In the genomic region with DNA sequence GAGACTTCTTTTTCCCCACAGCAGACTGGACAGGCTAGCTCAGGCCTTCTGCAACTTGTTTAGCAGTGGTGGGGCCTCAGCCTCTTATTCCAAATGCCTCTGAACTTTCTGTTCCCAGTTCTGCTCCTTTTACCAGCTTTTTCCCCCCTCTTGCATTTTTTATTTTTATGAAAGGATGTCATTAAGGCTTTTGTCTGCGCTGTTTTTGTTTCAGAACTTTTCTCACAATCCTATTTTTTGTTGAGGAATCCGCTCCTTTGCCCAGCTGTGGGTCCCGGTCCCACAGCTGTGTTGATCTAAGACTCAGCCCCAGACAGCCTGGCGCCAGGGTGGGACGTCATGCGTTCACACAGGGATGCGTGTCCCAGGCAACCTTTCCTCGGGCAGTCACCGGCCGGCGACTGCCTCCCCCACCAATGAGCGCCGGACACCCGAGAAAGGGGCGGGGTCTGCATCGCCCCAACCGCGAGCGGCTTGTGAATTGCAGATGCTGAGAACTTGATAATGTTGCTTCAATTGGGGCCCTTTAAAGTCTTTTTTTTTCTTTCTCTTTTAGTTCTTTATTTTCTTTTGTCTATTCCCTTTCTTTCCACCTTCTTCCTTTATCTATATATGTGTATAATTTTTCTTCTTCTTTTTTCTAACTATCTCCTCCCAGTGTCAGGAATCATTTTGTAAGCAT, we compare ENCODE assay signal across 8 cellular contexts. TPM values are rescaled to one million over a fixed set of nuclear protein-coding genes. Genes with fewer than 3 reads are reported as not detected.
DNase-seq lines count a peak whose midpoint lies in the region; ATAC-seq lines count a peak whose summit lies in the region.

No MANE protein-coding gene starts in this region.

- ATAC-seq in left lobe of liver (peak; percentile 68), HG02759 (IDR thresholded peaks at IDR 0.05; ENCODE audit: unreplicated experiment) (no peak)

- POLR2A ChIA-PET in activated CD4-positive, alpha-beta memory T cell treated with anti-CD3 and anti-CD28 coated beads for 36 hours (lab: Charles Lee): no interaction called here

- peaks cover 27% of the 10 kb centered on the region for H3K4me1 Mint-ChIP-seq in activated CD4-positive, alpha-beta memory T cell treated with anti-CD3 and anti-CD28 coated beads for 36 hours (ENCODE audit: low read depth)

- no peak overlapping the region for H3K4me3 Mint-ChIP-seq in activated CD4-positive, alpha-beta memory T cell treated with anti-CD3 and anti-CD28 coated beads for 36 hours

- H3K27me3 Mint-ChIP-seq in activated CD4-positive, alpha-beta memory T cell treated with anti-CD3 and anti-CD28 coated beads for 36 hours: peaks cover 7% of the 10 kb centered on the region

- no peaks in the 10 kb centered on the region for H3K9me3 Mint-ChIP-seq in activated CD4-positive, alpha-beta memory T cell treated with anti-CD3 and anti-CD28 coated beads for 36 hours

- no peak overlapping the region for H3K27ac Mint-ChIP-seq in activated CD4-positive, alpha-beta memory T cell treated with anti-CD3 and anti-CD28 coated beads for 36 hours

- intact Hi-C loops in activated CD4-positive, alpha-beta memory T cell treated with anti-CD3 and anti-CD28 coated beads for 36 hours (cut with micrococcal nuclease): no loop called here

- H3K36me3 Mint-ChIP-seq in activated CD4-positive, alpha-beta memory T cell treated with anti-CD3 and anti-CD28 coated beads for 36 hours: peaks cover 12% of the 10 kb centered on the region

- CTCF ChIA-PET in activated CD4-positive, alpha-beta memory T cell treated with anti-CD3 and anti-CD28 coated beads for 36 hours (lab: Charles Lee): interaction anchor here (23.7 kb wide), 1 partner anchor 73 kb away, joined by 913 read pairs; no protein-coding TSS in a partner anchor

- DNase-seq in EL (peak; percentile 99), MV-4-11 (lab: John Stamatoyannopoulos, UW) (peak; percentile 52), SHP77 (lab: John Stamatoyannopoulos, UW) (peak; percentile 95 to 97), dedifferentiated amniotic fluid mesenchymal stem cell (ENCODE audit: extremely low spot score) (peak; percentile 97), left lobe of liver (ENCODE audit: low spot score) (peak; percentile 83)
- peak; percentile 15 to 37 for DNase-seq in stimulated activated CD8-positive, alpha-beta memory T cell treated with anti-CD3 and anti-CD28 coated beads, Interleukin-15, amount 100 ng/mL, for 48 hours (ENCODE audit: low read depth in 2 of 2)
- DNase-seq in activated CD4-positive, alpha-beta memory T cell treated with anti-CD3 and anti-CD28 coated beads for 36 hours: no peak

RNA-seq across cellular contexts. Expression of gene ID3, which starts 3.0 kb away (rescaled TPM):
- 19.7 TPM for total RNA-seq in left lobe of liver
- 10 to 100 TPM; 35.9 to 36.2 TPM for total RNA-seq in activated CD4-positive, alpha-beta memory T cell treated with anti-CD3 and anti-CD28 coated beads for 36 hours

RNA-seq across cellular contexts. Expression of gene E2F2, which starts 31.2 kb away (rescaled TPM):
- 0.15 TPM for total RNA-seq in left lobe of liver
- total RNA-seq in activated CD4-positive, alpha-beta memory T cell treated with anti-CD3 and anti-CD28 coated beads for 36 hours: 10 to 100 TPM; 22.1 to 26.3 TPM

Comparison
In these comparisons a context has a peak if more than half of its experiments do, and no peak if none do; other contexts are left out.
1. RNA of gene E2F2, which starts 31.2 kb away (total RNA-seq): 22.1 to 26.3 TPM in activated CD4-positive, alpha-beta memory T cell treated with anti-CD3 and anti-CD28 coated beads for 36 hours; 0.15 TPM in left lobe of liver (single experiment); every median in the first group is over 10 times any median in the second.